In genomic region chr19:12782424-12783225, GRCh38 we compare ENCODE assay signal across 8 cellular contexts.
DNase-seq lines count a peak whose midpoint lies in the region; ATAC-seq and TF ChIP-seq lines count a peak whose summit lies in the region.

No MANE protein-coding gene starts in this region.

- peak overlapping the region; percentile 73 for H3K4me3 Mint-ChIP-seq in central memory CD8-positive, alpha-beta T cell

- TF ChIP-seq CTCF in HEK293 (tag by site-specific recombination; IDR thresholded peaks at IDR 0.05): peak; percentile 37; the same call in 1 of the 2 replicates

- peaks cover 6% of the 10 kb centered on the region; the same call in 1 of the 2 replicates for H3K4me1 ChIP-seq in HEK293 (ENCODE audit: control insufficient read depth, insufficient read depth, low read length)

- H3K27me3 Mint-ChIP-seq in central memory CD8-positive, alpha-beta T cell: no peaks in the 10 kb centered on the region

- H3K36me3 Mint-ChIP-seq in central memory CD8-positive, alpha-beta T cell (ENCODE audit: insufficient read depth): peaks cover 9% of the 10 kb centered on the region

- peak; percentile 45 for ATAC-seq in central memory CD8-positive, alpha-beta T cell (replicated peaks; ENCODE audit: extremely low read depth, poor library complexity, severe bottlenecking)
- ATAC-seq in GM21529 (IDR thresholded peaks at IDR 0.05; ENCODE audit: unreplicated experiment): no peak

- no peaks in the 10 kb centered on the region for H3K36me3 ChIP-seq in HEK293 (ENCODE audit: control insufficient read depth in 2 of 2, insufficient read depth in 1 of 2, low read length in 2 of 2)

- peaks cover 21% of the 10 kb centered on the region for H3K4me1 Mint-ChIP-seq in central memory CD8-positive, alpha-beta T cell

- peak; percentile 88 for DNase-seq in D341Med (ENCODE audit: low spot score)
- DNase-seq in NCI-H2081 treated with DMSO at 0.1 percent for 48 hours (lab: John Stamatoyannopoulos, UW): peak; percentile 26
- DNase-seq in activated CD4-positive, CD25-positive, alpha-beta regulatory T cell treated with anti-CD3 and anti-CD28 coated beads, Interleukin-2, amount 50 U/mL, for 16 hours (ENCODE audit: low read depth, low spot score): peak; percentile 89
- peak; percentile 84 to 94 for DNase-seq in central memory CD8-positive, alpha-beta T cell (ENCODE audit: low spot score in 2 of 2)
- peak; percentile 23 for DNase-seq in kidney glomerular epithelial cell (lab: John Stamatoyannopoulos, UW)
- peak; percentile 94 for DNase-seq in stimulated activated CD4-positive, alpha-beta T cell treated with anti-CD3 and anti-CD28 coated beads, Interleukin-15, amount 100 ng/mL, for 24 hours

- peak overlapping the region; percentile 77 for H3K27ac Mint-ChIP-seq in central memory CD8-positive, alpha-beta T cell (ENCODE audit: low read depth)

- H3K4me3 ChIP-seq in HEK293 (ENCODE audit: low read depth, low read length): peak overlapping the region; percentile 47

- CTCF ChIA-PET in HEK293 (lab: Yijun Ruan, JAX): interaction anchor here (2.4 to 11.4 kb wide), 2 partner anchors 10 to 13 kb away, joined by 6 to 234 read pairs; partner anchors contain the start of genes JUNB, PRDX2 and THSD8

- H3K9me3 Mint-ChIP-seq in central memory CD8-positive, alpha-beta T cell: no peaks in the 10 kb centered on the region

- peak overlapping the region; percentile 30; the same call in 1 of the 2 replicates for H3K27ac ChIP-seq in HEK293 (ENCODE audit: extremely low read depth, low read depth, low read length)

- H3K9me3 ChIP-seq in HEK293 (ENCODE audit: control insufficient read depth, insufficient read depth, low read depth, low read length): no peaks in the 10 kb centered on the region

- POLR2A ChIA-PET in HEK293 (lab: Yijun Ruan, JAX): interaction anchor here (0.7 to 2.7 kb wide), 4 partner anchors 9 to 151 kb away, joined by 4 to 33 read pairs (median 6); partner anchors contain the start of genes FARSA and JUNB

TF ChIP-seq in HEK293, 187 proteins besides CTCF, POLR2A, EP300 and RAD21 (continues in another document):
- TF ChIP-seq ZNF610 (tag by site-specific recombination; IDR thresholded peaks at IDR 0.05; ENCODE audit: borderline replicate concordance): 0 out of 2 replicates have a peak, but pooled peaks have one; percentile 30
- peak; percentile 89 for TF ChIP-seq ZSCAN30 (tag by site-specific recombination; IDR thresholded peaks at IDR 0.05)
- TF ChIP-seq ZBTB44 (tag by site-specific recombination; IDR thresholded peaks at IDR 0.05): peak; percentile 58; the same call in 1 of the 2 replicates
- TF ChIP-seq, protein P1, sequence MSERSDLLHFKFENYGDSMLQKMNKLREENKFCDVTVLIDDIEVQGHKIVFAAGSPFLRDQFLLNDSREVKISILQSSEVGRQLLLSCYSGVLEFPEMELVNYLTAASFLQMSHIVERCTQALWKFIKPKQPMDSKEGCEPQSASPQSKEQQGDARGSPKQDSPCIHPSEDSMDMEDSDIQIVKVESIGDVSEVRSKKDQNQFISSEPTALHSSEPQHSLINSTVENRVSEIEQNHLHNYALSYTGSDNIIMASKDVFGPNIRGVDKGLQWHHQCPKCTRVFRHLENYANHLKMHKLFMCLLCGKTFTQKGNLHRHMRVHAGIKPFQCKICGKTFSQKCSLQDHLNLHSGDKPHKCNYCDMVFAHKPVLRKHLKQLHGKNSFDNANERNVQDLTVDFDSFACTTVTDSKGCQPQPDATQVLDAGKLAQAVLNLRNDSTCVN (tag by site-specific recombination; optimal IDR thresholded peaks at IDR 0.05): peak; percentile 94
- peak; percentile 76; the same call in 1 of the 2 replicates for TF ChIP-seq SP7 (tag by site-specific recombination; IDR thresholded peaks at IDR 0.05)
- TF ChIP-seq, protein P2, sequence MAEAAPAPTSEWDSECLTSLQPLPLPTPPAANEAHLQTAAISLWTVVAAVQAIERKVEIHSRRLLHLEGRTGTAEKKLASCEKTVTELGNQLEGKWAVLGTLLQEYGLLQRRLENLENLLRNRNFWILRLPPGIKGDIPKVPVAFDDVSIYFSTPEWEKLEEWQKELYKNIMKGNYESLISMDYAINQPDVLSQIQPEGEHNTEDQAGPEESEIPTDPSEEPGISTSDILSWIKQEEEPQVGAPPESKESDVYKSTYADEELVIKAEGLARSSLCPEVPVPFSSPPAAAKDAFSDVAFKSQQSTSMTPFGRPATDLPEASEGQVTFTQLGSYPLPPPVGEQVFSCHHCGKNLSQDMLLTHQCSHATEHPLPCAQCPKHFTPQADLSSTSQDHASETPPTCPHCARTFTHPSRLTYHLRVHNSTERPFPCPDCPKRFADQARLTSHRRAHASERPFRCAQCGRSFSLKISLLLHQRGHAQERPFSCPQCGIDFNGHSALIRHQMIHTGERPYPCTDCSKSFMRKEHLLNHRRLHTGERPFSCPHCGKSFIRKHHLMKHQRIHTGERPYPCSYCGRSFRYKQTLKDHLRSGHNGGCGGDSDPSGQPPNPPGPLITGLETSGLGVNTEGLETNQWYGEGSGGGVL (tag by site-specific recombination; IDR thresholded peaks at IDR 0.05): peak; percentile 82
- TF ChIP-seq ZNF202 (tag by site-specific recombination; IDR thresholded peaks at IDR 0.05; ENCODE audit: borderline replicate concordance): no peak
- TF ChIP-seq WT1 (tag by site-specific recombination; IDR thresholded peaks at IDR 0.05): 0 out of 2 replicates have a peak, but pooled peaks have one; percentile 4
- TF ChIP-seq ZNF341 (tag by site-specific recombination; IDR thresholded peaks at IDR 0.05; ENCODE audit: low read depth): peak; percentile 97
- 0 out of 2 replicates have a peak, but pooled peaks have one; percentile 20 for TF ChIP-seq INSM2 (tag by site-specific recombination; IDR thresholded peaks at IDR 0.05)
- peak; percentile 65 for TF ChIP-seq SP2 (tag by site-specific recombination; IDR thresholded peaks at IDR 0.05)
- TF ChIP-seq BCL11B (tag by site-specific recombination; IDR thresholded peaks at IDR 0.05; ENCODE audit: low read depth): 0 out of 2 replicates have a peak, but pooled peaks have one; percentile 69
- TF ChIP-seq IKZF3 (tag by site-specific recombination; IDR thresholded peaks at IDR 0.05): peak; percentile 86
- no peak for TF ChIP-seq ZFP37 (tag by site-specific recombination; IDR thresholded peaks at IDR 0.05)
- 0 out of 2 replicates have a peak, but pooled peaks have one; percentile 15 for TF ChIP-seq ZNF645 (tag by site-specific recombination; IDR thresholded peaks at IDR 0.05)
- no peak for TF ChIP-seq AEBP2 (tag by site-specific recombination; IDR thresholded peaks at IDR 0.05; ENCODE audit: borderline replicate concordance)
- no peak for TF ChIP-seq ZNF174 (tag by site-specific recombination; IDR thresholded peaks at IDR 0.05)
- TF ChIP-seq KLF8 (tag by site-specific recombination; IDR thresholded peaks at IDR 0.05): peak; percentile 84
- TF ChIP-seq ZBTB7A (tag by site-specific recombination; IDR thresholded peaks at IDR 0.05; ENCODE audit: low read depth): peak; percentile 95
- peak; percentile 99 for TF ChIP-seq ZNF335 (tag by site-specific recombination; conservative IDR thresholded peaks at IDR 0.05)
- peak; percentile 99 for TF ChIP-seq ZNF785 (tag by site-specific recombination; IDR thresholded peaks at IDR 0.05)
- TF ChIP-seq ZBTB8A (tag by site-specific recombination; IDR thresholded peaks at IDR 0.05): peak; percentile 92

Comparison
In these comparisons a context has a peak if more than half of its experiments do, and no peak if none do; other contexts are left out.
1. DNase-seq: peak in every context shown above with its lines; median percentile 94 in stimulated activated CD4-positive, alpha-beta T cell treated with anti-CD3 and anti-CD28 coated beads, Interleukin-15, amount 100 ng/mL, for 24 hours; 89 in activated CD4-positive, CD25-positive, alpha-beta regulatory T cell treated with anti-CD3 and anti-CD28 coated beads, Interleukin-2, amount 50 U/mL, for 16 hours; 89 in central memory CD8-positive, alpha-beta T cell; 88 in D341Med; 26 in NCI-H2081 treated with DMSO at 0.1 percent for 48 hours; 23 in kidney glomerular epithelial cell.